ENCODE assay signal across 8 cellular contexts in genomic region chr13:19864339-19865309, GRCh38. TPM values are rescaled to one million over a fixed set of nuclear protein-coding genes. Genes with fewer than 3 reads are reported as not detected.
A peak's percentile ranks its signal among the peaks of the same experiment; 100 is the strongest.
DNase-seq lines count a peak whose midpoint lies in the region; ATAC-seq and TF ChIP-seq lines count a peak whose summit lies in the region.

No MANE protein-coding gene starts in this region.

- peak overlapping the region; percentile 97 for H3K27ac Mint-ChIP-seq in activated CD8-positive, alpha-beta T cell treated with anti-CD3 and anti-CD28 coated beads for 36 hours
- H3K27ac Mint-ChIP-seq in effector memory CD8-positive, alpha-beta T cell = peak overlapping the region; percentile 94 to 96
- H3K27ac Mint-ChIP-seq in memory B cell = peak overlapping the region; percentile 92

- TF ChIP-seq CTCF in activated CD8-positive, alpha-beta T cell treated with anti-CD3 and anti-CD28 coated beads for 36 hours (IDR thresholded peaks at IDR 0.05) = peak; percentile 86

- H3K4me3 Mint-ChIP-seq in activated CD8-positive, alpha-beta T cell treated with anti-CD3 and anti-CD28 coated beads for 36 hours = peak overlapping the region; percentile 97
- H3K4me3 Mint-ChIP-seq in effector memory CD8-positive, alpha-beta T cell = peak overlapping the region; percentile 97
- peak overlapping the region; percentile 96 for H3K4me3 Mint-ChIP-seq in memory B cell

- CTCF ChIA-PET in activated CD8-positive, alpha-beta T cell treated with anti-CD3 and anti-CD28 coated beads for 36 hours (lab: Charles Lee) = interaction anchor here (0.6 to 2.0 kb wide), 12 partner anchors 10 to 928 kb away, joined by 3 to 9 read pairs (median 4); partner anchors contain the start of gene PSPC1

- H3K4me1 Mint-ChIP-seq in activated CD8-positive, alpha-beta T cell treated with anti-CD3 and anti-CD28 coated beads for 36 hours (ENCODE audit: low read depth) = peaks cover 32% of the 10 kb centered on the region
- peaks cover 15 to 23% of the 10 kb centered on the region in 2 donors for H3K4me1 Mint-ChIP-seq in effector memory CD8-positive, alpha-beta T cell (ENCODE audit: low read depth in 2 of 2)
- H3K4me1 Mint-ChIP-seq in memory B cell = peaks cover 16% of the 10 kb centered on the region

- H3K9me3 Mint-ChIP-seq in activated CD8-positive, alpha-beta T cell treated with anti-CD3 and anti-CD28 coated beads for 36 hours = no peaks in the 10 kb centered on the region
- no peaks in the 10 kb centered on the region for H3K9me3 Mint-ChIP-seq in effector memory CD8-positive, alpha-beta T cell
- no peaks in the 10 kb centered on the region for H3K9me3 Mint-ChIP-seq in memory B cell

- peak; percentile 51 for DNase-seq in AG20443 (ENCODE audit: low spot score)
- peak; percentile 74 for DNase-seq in NCI-H524 treated with DMSO at 0.1 percent for 48 hours (lab: John Stamatoyannopoulos, UW)
- DNase-seq in activated CD8-positive, alpha-beta T cell treated with anti-CD3 and anti-CD28 coated beads for 36 hours = peak; percentile 86
- peak; percentile 68 to 76 (median 69) for DNase-seq in effector memory CD8-positive, alpha-beta T cell
- DNase-seq in memory B cell (ENCODE audit: low spot score in 2 of 2) = peak; percentile 63 to 83
- DNase-seq in stimulated activated CD8-positive, alpha-beta memory T cell treated with anti-CD3 and anti-CD28 coated beads, Interleukin-12 subunit alpha, Interleukin-12 subunit beta, amount 100 ng/mL, for 1 hour (ENCODE audit: low read depth) = peak; percentile 50

- POLR2A ChIA-PET in activated CD8-positive, alpha-beta T cell treated with anti-CD3 and anti-CD28 coated beads for 36 hours (lab: Charles Lee) = interaction anchor here (0.6 to 1.8 kb wide), 11 partner anchors 16 to 183 kb away, joined by 3 to 7 read pairs (median 3); partner anchors contain the start of gene PSPC1

- peak; percentile 28 for ATAC-seq in GM18907 (IDR thresholded peaks at IDR 0.05; ENCODE audit: unreplicated experiment)
- peak; percentile 17 for ATAC-seq in HG03139 (IDR thresholded peaks at IDR 0.05; ENCODE audit: unreplicated experiment)
- ATAC-seq in activated CD8-positive, alpha-beta T cell treated with anti-CD3 and anti-CD28 coated beads for 36 hours = peak; percentile 11
- peak; percentile 36 for ATAC-seq in effector memory CD8-positive, alpha-beta T cell (replicated peaks)
- peak; percentile 31 for ATAC-seq in memory B cell (ENCODE audit: low read depth)

- H3K27me3 Mint-ChIP-seq in activated CD8-positive, alpha-beta T cell treated with anti-CD3 and anti-CD28 coated beads for 36 hours = no peaks in the 10 kb centered on the region
- no peaks in the 10 kb centered on the region for H3K27me3 Mint-ChIP-seq in effector memory CD8-positive, alpha-beta T cell
- H3K27me3 Mint-ChIP-seq in memory B cell = no peaks in the 10 kb centered on the region

- H3K36me3 Mint-ChIP-seq in activated CD8-positive, alpha-beta T cell treated with anti-CD3 and anti-CD28 coated beads for 36 hours (ENCODE audit: low read depth) = peaks cover 19% of the 10 kb centered on the region
- peaks cover 36% of the 10 kb centered on the region for H3K36me3 Mint-ChIP-seq in effector memory CD8-positive, alpha-beta T cell (ENCODE audit: insufficient read depth)
- H3K36me3 Mint-ChIP-seq in memory B cell = no peaks in the 10 kb centered on the region

- intact Hi-C loops in activated CD8-positive, alpha-beta T cell treated with anti-CD3 and anti-CD28 coated beads for 36 hours (cut with micrococcal nuclease) = loop anchor here (5.0 to 10.0 kb wide), 3 partner anchors 80 to 180 kb away; partner anchors contain the start of gene PSPC1

RNA-seq across cellular contexts. Expression of gene ZMYM5, which starts 1.2 kb away (rescaled TPM):
- 10 to 100 TPM; 10.1 to 10.4 TPM for total RNA-seq in activated CD8-positive, alpha-beta T cell treated with anti-CD3 and anti-CD28 coated beads for 36 hours

Comparison
In these comparisons a context has a peak if more than half of its experiments do, and no peak if none do; other contexts are left out.
1. Peak in every context shown above with its lines: DNase-seq and ATAC-seq.